ENCODE assay signal across 8 cellular contexts in genomic region chr15:75029378-75030022, GRCh38. TPM values are rescaled to one million over a fixed set of nuclear protein-coding genes. Genes with fewer than 3 reads are reported as not detected.
DNase-seq lines count a peak whose midpoint lies in the region; ATAC-seq and TF ChIP-seq lines count a peak whose summit lies in the region.

No MANE protein-coding gene starts in this region.

- TF ChIP-seq CTCF in GM20000 (IDR thresholded peaks at IDR 0.05; ENCODE audit: extremely low read depth, missing control alignments): peak; percentile 97
- peak; percentile 96 for TF ChIP-seq CTCF in glutamatergic neuron (IDR thresholded peaks at IDR 0.05; ENCODE audit: partially characterized antibody, unreplicated experiment)
- TF ChIP-seq CTCF in thyroid gland (IDR thresholded peaks at IDR 0.05): peak; percentile 82 to 97 (median 91)

- intact Hi-C loops in thyroid gland (cut with DNase I): loop anchor here (2.0 kb wide), 1 partner anchor 173 kb away; no protein-coding TSS in a partner anchor

- peaks cover 8% of the 10 kb centered on the region for H3K79me1 ChIP-seq in trophoblast cell (ENCODE audit: low read length)

- H3K27me3 ChIP-seq in trophoblast cell (ENCODE audit: insufficient read depth, low read length) (no peaks in the 10 kb centered on the region), thyroid gland (no peaks in the 10 kb centered on the region)

- peaks cover 37% of the 10 kb centered on the region for H3K4me1 Mint-ChIP-seq in activated naive CD8-positive, alpha-beta T cell treated with anti-CD3 and anti-CD28 coated beads, Interleukin-2, amount 10 ng/mL, durations not matched to agents 7 days and 5 days
- H3K4me1 Mint-ChIP-seq in glutamatergic neuron (ENCODE audit: low read depth, unreplicated experiment): peaks cover 6% of the 10 kb centered on the region

- H4K8ac ChIP-seq in trophoblast cell (ENCODE audit: low read depth, low read length): peak overlapping the region; percentile 66

- no peak overlapping the region for H2BK5ac ChIP-seq in trophoblast cell (ENCODE audit: low read depth, low read length, poor library complexity)

- POLR2A ChIA-PET in activated naive CD8-positive, alpha-beta T cell treated with anti-CD3 and anti-CD28 coated beads, Interleukin-2, amount 10 ng/mL, durations not matched to agents 7 days and 5 days (lab: Charles Lee): interaction anchor here (0.6 to 2.1 kb wide), 6 partner anchors 13 to 833 kb away, joined by 3 to 13 read pairs (median 5); partner anchors contain the start of gene C15orf39

- H3K4ac ChIP-seq in trophoblast cell (ENCODE audit: low read depth, low read length): peak overlapping the region; percentile 22

- no peak overlapping the region for H3K4me3 Mint-ChIP-seq in activated naive CD8-positive, alpha-beta T cell treated with anti-CD3 and anti-CD28 coated beads, Interleukin-2, amount 10 ng/mL, durations not matched to agents 7 days and 5 days
- H3K4me3 Mint-ChIP-seq in glutamatergic neuron (ENCODE audit: unreplicated experiment): no peak overlapping the region

- no peak overlapping the region for H2BK120ac ChIP-seq in trophoblast cell (ENCODE audit: insufficient read depth, low read length, poor library complexity)

- TF ChIP-seq POLR2A in thyroid gland (IDR thresholded peaks at IDR 0.05): no peak

- H3K18ac ChIP-seq in trophoblast cell (ENCODE audit: low read length): peak overlapping the region; percentile 69

- H4K91ac ChIP-seq in trophoblast cell (ENCODE audit: low read depth, low read length): peak overlapping the region; percentile 30

- ATAC-seq in activated naive CD8-positive, alpha-beta T cell treated with anti-CD3 and anti-CD28 coated beads, Interleukin-2, amount 10 ng/mL, durations not matched to agents 7 days and 5 days (ENCODE audit: low read depth): peak; percentile 85

- H3K23ac ChIP-seq in trophoblast cell (ENCODE audit: low read length): no peak overlapping the region

- H2AFZ ChIP-seq in trophoblast cell (ENCODE audit: insufficient read depth, low read length, poor library complexity): peak overlapping the region; percentile 50

- H3K27me3 Mint-ChIP-seq in activated naive CD8-positive, alpha-beta T cell treated with anti-CD3 and anti-CD28 coated beads, Interleukin-2, amount 10 ng/mL, durations not matched to agents 7 days and 5 days: no peaks in the 10 kb centered on the region
- no peaks in the 10 kb centered on the region for H3K27me3 Mint-ChIP-seq in glutamatergic neuron (ENCODE audit: unreplicated experiment)

- H3K9me3 ChIP-seq in trophoblast cell (ENCODE audit: insufficient read depth, low read depth, low read length) (no peaks in the 10 kb centered on the region), thyroid gland (no peaks in the 10 kb centered on the region)

- H3K36me3 ChIP-seq in trophoblast cell (ENCODE audit: control insufficient read depth in 1 of 2, insufficient read depth in 2 of 2, low read length in 2 of 2) (peaks cover 4 to 6% of the 10 kb centered on the region in 2 experiments), thyroid gland (no peaks in the 10 kb centered on the region)

- no peak overlapping the region for H3K4me2 ChIP-seq in trophoblast cell (ENCODE audit: low read length)

- H3K27ac ChIP-seq in trophoblast cell (ENCODE audit: low read depth, low read length) (no peak overlapping the region), thyroid gland (peak overlapping the region; percentile 54 to 76 (median 72))

- peaks cover 2% of the 10 kb centered on the region for H3K36me3 Mint-ChIP-seq in activated naive CD8-positive, alpha-beta T cell treated with anti-CD3 and anti-CD28 coated beads, Interleukin-2, amount 10 ng/mL, durations not matched to agents 7 days and 5 days
- no peaks in the 10 kb centered on the region for H3K36me3 Mint-ChIP-seq in glutamatergic neuron (ENCODE audit: unreplicated experiment)

- whole genome bisulfite sequencing in trophoblast cell (ENCODE audit: extremely low coverage, insufficient coverage, insufficient read length): no CpG with 5 or more reads among the region's 12 CpGs
- WGBS in thyroid gland, 2 donors: 33 to 45% methylated on average over 6 to 9 of the region's 12 CpGs

- H2AK5ac ChIP-seq in trophoblast cell (ENCODE audit: low read length): peak overlapping the region; percentile 67

- DNase-seq in AML-193 (lab: John Stamatoyannopoulos, UW) (peak; percentile 91 to 95), GM20000 (ENCODE audit: low spot score) (peak; percentile 71), MV-4-11 (lab: John Stamatoyannopoulos, UW) (peak; percentile 96), SW480 (ENCODE audit: low spot score) (peak; percentile 62), glutamatergic neuron (peak; percentile 95), trophoblast cell (peak; percentile 79 to 93), thyroid gland (peak; percentile 93 to 95)
- peak; percentile 91 for DNase-seq in activated naive CD8-positive, alpha-beta T cell treated with anti-CD3 and anti-CD28 coated beads, Interleukin-2, amount 10 ng/mL, durations not matched to agents 7 days and 5 days

- no peaks in the 10 kb centered on the region for H3K79me2 ChIP-seq in trophoblast cell (ENCODE audit: control insufficient read depth, insufficient read depth, low read length, poor library complexity)

- H4K12ac ChIP-seq in trophoblast cell (ENCODE audit: low read depth, low read length): no peak overlapping the region

- peaks cover 7 to 14% of the 10 kb centered on the region in 2 experiments for H3K4me1 ChIP-seq in trophoblast cell (ENCODE audit: control insufficient read depth in 1 of 2, insufficient read depth in 2 of 2, low read length in 2 of 2)
- peaks cover 15 to 35% of the 10 kb centered on the region in 2 donors for H3K4me1 ChIP-seq in thyroid gland

- H3K9me3 Mint-ChIP-seq in activated naive CD8-positive, alpha-beta T cell treated with anti-CD3 and anti-CD28 coated beads, Interleukin-2, amount 10 ng/mL, durations not matched to agents 7 days and 5 days: no peaks in the 10 kb centered on the region
- H3K9me3 Mint-ChIP-seq in glutamatergic neuron (ENCODE audit: unreplicated experiment): peaks cover 5% of the 10 kb centered on the region

- H3K14ac ChIP-seq in trophoblast cell (ENCODE audit: low read length): peak overlapping the region; percentile 16

- no peak overlapping the region for H3K4me3 ChIP-seq in trophoblast cell (ENCODE audit: low read depth, low read length)
- no peak overlapping the region for H3K4me3 ChIP-seq in thyroid gland (replicated peaks in 1 of 3)

- H3K27ac Mint-ChIP-seq in activated naive CD8-positive, alpha-beta T cell treated with anti-CD3 and anti-CD28 coated beads, Interleukin-2, amount 10 ng/mL, durations not matched to agents 7 days and 5 days: peak overlapping the region; percentile 57
- H3K27ac Mint-ChIP-seq in glutamatergic neuron (ENCODE audit: unreplicated experiment): peak overlapping the region; percentile 75

- peak overlapping the region; percentile 47 for H2BK12ac ChIP-seq in trophoblast cell (ENCODE audit: low read length)

- H3K9ac ChIP-seq in trophoblast cell (ENCODE audit: low read length): no peak overlapping the region

RNA-seq across cellular contexts. Expression of gene PPCDC, which starts 6.1 kb away (rescaled TPM):
- total RNA-seq in activated naive CD8-positive, alpha-beta T cell treated with anti-CD3 and anti-CD28 coated beads, Interleukin-2, amount 10 ng/mL, durations not matched to agents 7 days and 5 days: 10 to 100 TPM; 16.0 to 16.7 TPM
- 12.7 TPM for total RNA-seq in glutamatergic neuron (ENCODE audit: unreplicated experiment)
- polyA plus RNA-seq in trophoblast cell (2013): 5.5 and 5.9 TPM in 2 replicates
- 10 to 100 TPM in 3 of 4 donors, 1 to 10 TPM in 1; 3.5 to 31.2 (median 20.6) TPM for total RNA-seq in thyroid gland

RNA-seq across cellular contexts. Expression of gene SCAMP5, which starts 34.1 kb away (rescaled TPM):
- under 1 TPM in 1 of 2 experiments, not detected in 1; 0.22 TPM for total RNA-seq in activated naive CD8-positive, alpha-beta T cell treated with anti-CD3 and anti-CD28 coated beads, Interleukin-2, amount 10 ng/mL, durations not matched to agents 7 days and 5 days
- total RNA-seq in glutamatergic neuron (ENCODE audit: unreplicated experiment): 164 TPM
- 3.7 and 4.3 TPM in 2 replicates for polyA plus RNA-seq in trophoblast cell (2013)
- 10 to 100 TPM in 2 of 4 donors, 1 to 10 TPM in 2; 7.6 to 16.7 (median 10.1) TPM for total RNA-seq in thyroid gland
